1 cellular context compared by ENCODE assay signal in genomic region chr2:179954026-179954425, GRCh38.
TF ChIP-seq lines count a peak whose summit lies in the region.

No MANE protein-coding gene starts in this region.

TF ChIP-seq in HepG2, 621 proteins besides CTCF, POLR2A, EP300 and RAD21 (continues in another document):
- TF ChIP-seq U2AF2 (IDR thresholded peaks at IDR 0.05; ENCODE audit: low read depth, low read length) (no peak), FOXA1 (IDR thresholded peaks at IDR 0.05) (peak; percentile 51; the same call in 1 of the 2 replicates), FOXA1 (CRISPR knock-in tag; IDR thresholded peaks at IDR 0.05) (peak; percentile 63), RCOR2 (CRISPR knock-in tag; IDR thresholded peaks at IDR 0.05) (peak; percentile 49; the same call in 1 of the 2 replicates), THAP11 (CRISPR knock-in tag; IDR thresholded peaks at IDR 0.05) (peak; percentile 67), WIZ (CRISPR knock-in tag; IDR thresholded peaks at IDR 0.05) (no peak), BCL6 (CRISPR knock-in tag; IDR thresholded peaks at IDR 0.05) (peak; percentile 76), CEBPB (IDR thresholded peaks at IDR 0.05; ENCODE audit: borderline replicate concordance, low read depth, low read length) (peak; percentile 98), KDM5B (CRISPR knock-in tag; IDR thresholded peaks at IDR 0.05; ENCODE audit: borderline replicate concordance) (no peak), HNF4A (CRISPR knock-in tag; IDR thresholded peaks at IDR 0.05) (no peak), ZNF501 (CRISPR knock-in tag; IDR thresholded peaks at IDR 0.05) (no peak), ERF (CRISPR knock-in tag; IDR thresholded peaks at IDR 0.05) (0 out of 2 replicates have a peak, but pooled peaks have one; percentile 32), MIER3 (CRISPR knock-in tag; IDR thresholded peaks at IDR 0.05; ENCODE audit: borderline replicate concordance) (peak; percentile 57; the same call in 1 of the 2 replicates), KAT8 (CRISPR knock-in tag; IDR thresholded peaks at IDR 0.05) (0 out of 2 replicates have a peak, but pooled peaks have one; percentile 19), ELF4 (CRISPR knock-in tag; IDR thresholded peaks at IDR 0.05; ENCODE audit: borderline replicate concordance) (no peak), NFIC (IDR thresholded peaks at IDR 0.05; ENCODE audit: low read length) (peak; percentile 89; the same call in 1 of the 2 replicates), KLF6 (CRISPR knock-in tag; IDR thresholded peaks at IDR 0.05) (peak; percentile 73), IRF2 (CRISPR knock-in tag; IDR thresholded peaks at IDR 0.05) (0 out of 2 replicates have a peak, but pooled peaks have one; percentile 37), TCF7 (IDR thresholded peaks at IDR 0.05; ENCODE audit: low read depth) (peak; percentile 82), GATAD2A (CRISPR knock-in tag; IDR thresholded peaks at IDR 0.05) (peak; percentile 97), RARA (CRISPR knock-in tag; IDR thresholded peaks at IDR 0.05) (peak; percentile 75), AHDC1 (CRISPR knock-in tag; IDR thresholded peaks at IDR 0.05; ENCODE audit: borderline replicate concordance) (peak; percentile 88; the same call in 1 of the 2 replicates), KLF13 (CRISPR knock-in tag; IDR thresholded peaks at IDR 0.05) (no peak), MBD4 (IDR thresholded peaks at IDR 0.05; ENCODE audit: borderline replicate concordance, low read length) (peak; percentile 85; the same call in 1 of the 2 replicates), KLF16 (CRISPR knock-in tag; IDR thresholded peaks at IDR 0.05) (peak in 1 of 2 experiments; percentile 47; a peak in 1 of 4 replicates), GABPA (IDR thresholded peaks at IDR 0.05; ENCODE audit: low read depth, low read length) (no peak), GABPA (CRISPR knock-in tag; IDR thresholded peaks at IDR 0.05; ENCODE audit: low read depth) (0 out of 2 replicates have a peak, but pooled peaks have one; percentile 23), ZNF280D (CRISPR knock-in tag; IDR thresholded peaks at IDR 0.05) (no peak), HHEX (CRISPR knock-in tag; IDR thresholded peaks at IDR 0.05) (peak; percentile 89), IKZF5 (CRISPR knock-in tag; IDR thresholded peaks at IDR 0.05) (peak; percentile 21; the same call in 1 of the 2 replicates), ATF4 (CRISPR knock-in tag; IDR thresholded peaks at IDR 0.05) (peak in 1 of 2 experiments; percentile 90; a peak in 2 of 4 replicates), RXRB (CRISPR knock-in tag; IDR thresholded peaks at IDR 0.05; ENCODE audit: borderline replicate concordance) (peak; percentile 73), NR2F2 (IDR thresholded peaks at IDR 0.05; ENCODE audit: borderline replicate concordance, low read depth) (peak; percentile 36; the same call in 1 of the 2 replicates), ZBTB25 (CRISPR knock-in tag; IDR thresholded peaks at IDR 0.05) (peak; percentile 63; the same call in 1 of the 2 replicates), ISL2 (CRISPR knock-in tag; IDR thresholded peaks at IDR 0.05) (peak; percentile 84; the same call in 1 of the 2 replicates), SMARCE1 (IDR thresholded peaks at IDR 0.05; ENCODE audit: borderline replicate concordance) (0 out of 2 replicates have a peak, but pooled peaks have one; percentile 53)
- TF ChIP-seq, protein P1, sequence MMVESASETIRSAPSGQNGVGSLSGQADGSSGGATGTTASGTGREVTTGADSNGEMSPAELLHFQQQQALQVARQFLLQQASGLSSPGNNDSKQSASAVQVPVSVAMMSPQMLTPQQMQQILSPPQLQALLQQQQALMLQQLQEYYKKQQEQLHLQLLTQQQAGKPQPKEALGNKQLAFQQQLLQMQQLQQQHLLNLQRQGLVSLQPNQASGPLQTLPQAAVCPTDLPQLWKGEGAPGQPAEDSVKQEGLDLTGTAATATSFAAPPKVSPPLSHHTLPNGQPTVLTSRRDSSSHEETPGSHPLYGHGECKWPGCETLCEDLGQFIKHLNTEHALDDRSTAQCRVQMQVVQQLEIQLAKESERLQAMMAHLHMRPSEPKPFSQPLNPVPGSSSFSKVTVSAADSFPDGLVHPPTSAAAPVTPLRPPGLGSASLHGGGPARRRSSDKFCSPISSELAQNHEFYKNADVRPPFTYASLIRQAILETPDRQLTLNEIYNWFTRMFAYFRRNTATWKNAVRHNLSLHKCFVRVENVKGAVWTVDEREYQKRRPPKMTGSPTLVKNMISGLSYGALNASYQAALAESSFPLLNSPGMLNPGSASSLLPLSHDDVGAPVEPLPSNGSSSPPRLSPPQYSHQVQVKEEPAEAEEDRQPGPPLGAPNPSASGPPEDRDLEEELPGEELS (CRISPR knock-in tag; IDR thresholded peaks at IDR 0.05): peak; percentile 82
- TF ChIP-seq, protein P2, sequence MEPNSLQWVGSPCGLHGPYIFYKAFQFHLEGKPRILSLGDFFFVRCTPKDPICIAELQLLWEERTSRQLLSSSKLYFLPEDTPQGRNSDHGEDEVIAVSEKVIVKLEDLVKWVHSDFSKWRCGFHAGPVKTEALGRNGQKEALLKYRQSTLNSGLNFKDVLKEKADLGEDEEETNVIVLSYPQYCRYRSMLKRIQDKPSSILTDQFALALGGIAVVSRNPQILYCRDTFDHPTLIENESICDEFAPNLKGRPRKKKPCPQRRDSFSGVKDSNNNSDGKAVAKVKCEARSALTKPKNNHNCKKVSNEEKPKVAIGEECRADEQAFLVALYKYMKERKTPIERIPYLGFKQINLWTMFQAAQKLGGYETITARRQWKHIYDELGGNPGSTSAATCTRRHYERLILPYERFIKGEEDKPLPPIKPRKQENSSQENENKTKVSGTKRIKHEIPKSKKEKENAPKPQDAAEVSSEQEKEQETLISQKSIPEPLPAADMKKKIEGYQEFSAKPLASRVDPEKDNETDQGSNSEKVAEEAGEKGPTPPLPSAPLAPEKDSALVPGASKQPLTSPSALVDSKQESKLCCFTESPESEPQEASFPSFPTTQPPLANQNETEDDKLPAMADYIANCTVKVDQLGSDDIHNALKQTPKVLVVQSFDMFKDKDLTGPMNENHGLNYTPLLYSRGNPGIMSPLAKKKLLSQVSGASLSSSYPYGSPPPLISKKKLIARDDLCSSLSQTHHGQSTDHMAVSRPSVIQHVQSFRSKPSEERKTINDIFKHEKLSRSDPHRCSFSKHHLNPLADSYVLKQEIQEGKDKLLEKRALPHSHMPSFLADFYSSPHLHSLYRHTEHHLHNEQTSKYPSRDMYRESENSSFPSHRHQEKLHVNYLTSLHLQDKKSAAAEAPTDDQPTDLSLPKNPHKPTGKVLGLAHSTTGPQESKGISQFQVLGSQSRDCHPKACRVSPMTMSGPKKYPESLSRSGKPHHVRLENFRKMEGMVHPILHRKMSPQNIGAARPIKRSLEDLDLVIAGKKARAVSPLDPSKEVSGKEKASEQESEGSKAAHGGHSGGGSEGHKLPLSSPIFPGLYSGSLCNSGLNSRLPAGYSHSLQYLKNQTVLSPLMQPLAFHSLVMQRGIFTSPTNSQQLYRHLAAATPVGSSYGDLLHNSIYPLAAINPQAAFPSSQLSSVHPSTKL (CRISPR knock-in tag; IDR thresholded peaks at IDR 0.05): peak; percentile 98
- TF ChIP-seq, protein P3, sequence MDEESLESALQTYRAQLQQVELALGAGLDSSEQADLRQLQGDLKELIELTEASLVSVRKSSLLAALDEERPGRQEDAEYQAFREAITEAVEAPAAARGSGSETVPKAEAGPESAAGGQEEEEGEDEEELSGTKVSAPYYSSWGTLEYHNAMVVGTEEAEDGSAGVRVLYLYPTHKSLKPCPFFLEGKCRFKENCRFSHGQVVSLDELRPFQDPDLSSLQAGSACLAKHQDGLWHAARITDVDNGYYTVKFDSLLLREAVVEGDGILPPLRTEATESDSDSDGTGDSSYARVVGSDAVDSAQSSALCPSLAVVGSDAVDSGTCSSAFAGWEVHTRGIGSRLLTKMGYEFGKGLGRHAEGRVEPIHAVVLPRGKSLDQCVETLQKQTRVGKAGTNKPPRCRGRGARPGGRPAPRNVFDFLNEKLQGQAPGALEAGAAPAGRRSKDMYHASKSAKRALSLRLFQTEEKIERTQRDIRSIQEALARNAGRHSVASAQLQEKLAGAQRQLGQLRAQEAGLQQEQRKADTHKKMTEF (CRISPR knock-in tag; IDR thresholded peaks at IDR 0.05): peak; percentile 66
- TF ChIP-seq, protein P4, sequence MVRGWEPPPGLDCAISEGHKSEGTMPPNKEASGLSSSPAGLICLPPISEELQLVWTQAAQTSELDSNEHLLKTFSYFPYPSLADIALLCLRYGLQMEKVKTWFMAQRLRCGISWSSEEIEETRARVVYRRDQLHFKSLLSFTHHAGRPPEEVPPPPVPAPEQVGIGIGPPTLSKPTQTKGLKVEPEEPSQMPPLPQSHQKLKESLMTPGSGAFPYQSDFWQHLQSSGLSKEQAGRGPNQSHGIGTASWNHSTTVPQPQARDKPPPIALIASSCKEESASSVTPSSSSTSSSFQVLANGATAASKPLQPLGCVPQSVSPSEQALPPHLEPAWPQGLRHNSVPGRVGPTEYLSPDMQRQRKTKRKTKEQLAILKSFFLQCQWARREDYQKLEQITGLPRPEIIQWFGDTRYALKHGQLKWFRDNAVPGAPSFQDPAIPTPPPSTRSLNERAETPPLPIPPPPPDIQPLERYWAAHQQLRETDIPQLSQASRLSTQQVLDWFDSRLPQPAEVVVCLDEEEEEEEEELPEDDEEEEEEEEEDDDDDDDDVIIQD (CRISPR knock-in tag; IDR thresholded peaks at IDR 0.05; ENCODE audit: low read depth): peak; percentile 91
